8 cellular contexts compared by ENCODE assay signal in genomic region chr3:40505599-40506462, GRCh38. TPM values are rescaled to one million over a fixed set of nuclear protein-coding genes. Genes with fewer than 3 reads are reported as not detected.
DNase-seq lines count a peak whose midpoint lies in the region; ATAC-seq and TF ChIP-seq lines count a peak whose summit lies in the region.

ZNF620 (plus strand) TSS chr3:40506039; CDS start chr3:40506353, 314 bp downstream.

- H3K4me1 ChIP-seq in DOHH2 (ENCODE audit: control insufficient read depth, low read length) (peaks cover 7% of the 10 kb centered on the region), MM.1S (ENCODE audit: low read length) (no peaks in the 10 kb centered on the region), right cardiac atrium (ENCODE audit: control insufficient read depth, insufficient read depth, low read length) (peaks cover 3% of the 10 kb centered on the region), prostate gland (replicated peaks) (no peaks in the 10 kb centered on the region), uterus (peaks cover 0 to 3% of the 10 kb centered on the region in 2 donors)

- peak within 1 kb of the TSS; percentile 49; the same call in 1 of the 2 replicates for H3K9ac ChIP-seq in MM.1S (ENCODE audit: low read length)

- WGBS in right cardiac atrium, result 6% methylated on average over 44 of the region's 44 CpGs
- 6% methylated on average over 43 of the region's 44 CpGs for WGBS in prostate gland

- DNase-seq in MM.1S (peak; percentile 42), SW 1271 (lab: John Stamatoyannopoulos, UW) (peak; percentile 85 to 87), amniotic epithelial cell (ENCODE audit: low read depth) (peak; percentile 41), right cardiac atrium (peak; percentile 80 to 90 (median 87)), prostate gland (ENCODE audit: low spot score) (peak; percentile 67), uterus (peak; percentile 73 to 77)

- H2AFZ ChIP-seq in MM.1S (ENCODE audit: low read length), result peak within 1 kb of the TSS; percentile 85

- H3K9me2 ChIP-seq in DOHH2 (replicated peaks; ENCODE audit: control insufficient read depth, low read length), result no peaks in the 10 kb centered on the region
- no peaks in the 10 kb centered on the region for H3K9me2 ChIP-seq in MM.1S (replicated peaks; ENCODE audit: insufficient read depth, low read length)

- peak within 1 kb of the TSS; percentile 61 for H3K4me3 ChIP-seq in DOHH2 (ENCODE audit: low read length)
- H3K4me3 ChIP-seq in MM.1S (ENCODE audit: low read length), result peak within 1 kb of the TSS; percentile 70
- H3K4me3 ChIP-seq in right cardiac atrium (ENCODE audit: low read length), result peak within 1 kb of the TSS; percentile 82
- H3K4me3 ChIP-seq in prostate gland, result peak within 1 kb of the TSS; percentile 49 to 54
- peak within 1 kb of the TSS; percentile 40 to 52 for H3K4me3 ChIP-seq in uterus

- intact Hi-C loops in right cardiac atrium (cut with DNase I), result no loop called here
- intact Hi-C loops in prostate gland (cut with DNase I), result no loop called here
- intact Hi-C loops in uterus (cut with DNase I; ENCODE audit: low total_unique reads), result no loop called here

- H4K20me1 ChIP-seq in DOHH2 (ENCODE audit: control insufficient read depth, insufficient read depth, low read depth, low read length) (no peaks in the 10 kb centered on the region), MM.1S (ENCODE audit: insufficient read depth, low read length) (no peaks in the 10 kb centered on the region)

- no peaks in the 10 kb centered on the region for H3K36me3 ChIP-seq in DOHH2 (ENCODE audit: control insufficient read depth, low read length)
- H3K36me3 ChIP-seq in MM.1S (replicated peaks; ENCODE audit: insufficient read depth, low read length), result no peaks in the 10 kb centered on the region
- no peaks in the 10 kb centered on the region for H3K36me3 ChIP-seq in prostate gland
- H3K36me3 ChIP-seq in uterus, result no peaks in the 10 kb centered on the region

- H3K9me3 ChIP-seq in DOHH2 (ENCODE audit: control insufficient read depth, insufficient read depth, low read length) (no peaks in the 10 kb centered on the region), MM.1S (replicated peaks; ENCODE audit: insufficient read depth, low read length) (no peaks in the 10 kb centered on the region), right cardiac atrium (ENCODE audit: control insufficient read depth, low read length) (no peaks in the 10 kb centered on the region), prostate gland (no peaks in the 10 kb centered on the region), uterus (no peaks in the 10 kb centered on the region)

- H3K27ac ChIP-seq in DOHH2 (ENCODE audit: low read depth, low read length) (no peak within 1 kb of the TSS), MM.1S (ENCODE audit: low read length) (no peak within 1 kb of the TSS), right cardiac atrium (ENCODE audit: low read length) (peak within 1 kb of the TSS; percentile 83), prostate gland (peak within 1 kb of the TSS; percentile 63 to 79), uterus (peak within 1 kb of the TSS; percentile 66 to 72)

- TF ChIP-seq POLR2A in prostate gland (IDR thresholded peaks at IDR 0.05) (peak; percentile 23), uterus (IDR thresholded peaks at IDR 0.05) (peak in 1 of 2 donors; percentile 34)

- no peaks in the 10 kb centered on the region for H3F3A ChIP-seq in DOHH2 (ENCODE audit: control insufficient read depth, insufficient read depth)
- no peaks in the 10 kb centered on the region for H3F3A ChIP-seq in MM.1S (ENCODE audit: insufficient read depth, low read length)

- no peaks in the 10 kb centered on the region for H3K79me2 ChIP-seq in DOHH2 (ENCODE audit: control insufficient read depth, low read length)
- no peaks in the 10 kb centered on the region for H3K79me2 ChIP-seq in MM.1S (ENCODE audit: low read length)

- H3K27me3 ChIP-seq in DOHH2 (ENCODE audit: control insufficient read depth, low read length) (no peaks in the 10 kb centered on the region), MM.1S (replicated peaks; ENCODE audit: insufficient read depth, low read length) (no peaks in the 10 kb centered on the region), right cardiac atrium (ENCODE audit: control insufficient read depth, insufficient read depth) (no peaks in the 10 kb centered on the region), prostate gland (replicated peaks; ENCODE audit: insufficient read depth) (no peaks in the 10 kb centered on the region), uterus (no peaks in the 10 kb centered on the region)

- peak; percentile 28 for TF ChIP-seq CTCF in DOHH2 (IDR thresholded peaks at IDR 0.05; ENCODE audit: low read depth, low read length, poor library complexity, severe bottlenecking)
- TF ChIP-seq CTCF in MM.1S (IDR thresholded peaks at IDR 0.05; ENCODE audit: low read length), result peak; percentile 32
- peak in 2 of 4 experiments; percentile 12 to 37 for TF ChIP-seq CTCF in prostate gland (IDR thresholded peaks at IDR 0.05)
- TF ChIP-seq CTCF in uterus (IDR thresholded peaks at IDR 0.05), result peak in 1 of 4 experiments; percentile 31

- ATAC-seq in GM21786 (IDR thresholded peaks at IDR 0.05; ENCODE audit: unreplicated experiment) (peak; percentile 81), right cardiac atrium (peak; percentile 94 to 96)

- H3K4me2 ChIP-seq in DOHH2 (ENCODE audit: low read length) (peak within 1 kb of the TSS; percentile 63), MM.1S (ENCODE audit: low read depth, low read length) (peak within 1 kb of the TSS; percentile 78)

RNA-seq across cellular contexts. Expression of gene ZNF620, which starts in this region (rescaled TPM):
- 1 to 10 TPM; 3.1 to 4.3 (median 3.3) TPM for total RNA-seq in right cardiac atrium
- 2.1 TPM for polyA plus RNA-seq in right cardiac atrium
- 1 to 10 TPM; 4.0 to 4.3 TPM for total RNA-seq in prostate gland
- 10 to 100 TPM in 1 of 4 donors, 1 to 10 TPM in 2, not detected in 1; 1.3 to 12.4 (median 5.9) TPM for total RNA-seq in uterus

Comparison
In these comparisons a context has a peak if more than half of its experiments do, and no peak if none do; other contexts are left out.
1. H3K27ac ChIP-seq: peak in right cardiac atrium (single experiment), prostate gland (2 of 2) and uterus (2 of 2); none in DOHH2 (single experiment) and MM.1S (single experiment).
2. Peak in every context shown above with its lines, with median percentiles within 50 percentile points of each other: H3K4me3 ChIP-seq and DNase-seq.